Comparison of ENCODE assay signal across 8 cellular contexts in the genomic region with DNA sequence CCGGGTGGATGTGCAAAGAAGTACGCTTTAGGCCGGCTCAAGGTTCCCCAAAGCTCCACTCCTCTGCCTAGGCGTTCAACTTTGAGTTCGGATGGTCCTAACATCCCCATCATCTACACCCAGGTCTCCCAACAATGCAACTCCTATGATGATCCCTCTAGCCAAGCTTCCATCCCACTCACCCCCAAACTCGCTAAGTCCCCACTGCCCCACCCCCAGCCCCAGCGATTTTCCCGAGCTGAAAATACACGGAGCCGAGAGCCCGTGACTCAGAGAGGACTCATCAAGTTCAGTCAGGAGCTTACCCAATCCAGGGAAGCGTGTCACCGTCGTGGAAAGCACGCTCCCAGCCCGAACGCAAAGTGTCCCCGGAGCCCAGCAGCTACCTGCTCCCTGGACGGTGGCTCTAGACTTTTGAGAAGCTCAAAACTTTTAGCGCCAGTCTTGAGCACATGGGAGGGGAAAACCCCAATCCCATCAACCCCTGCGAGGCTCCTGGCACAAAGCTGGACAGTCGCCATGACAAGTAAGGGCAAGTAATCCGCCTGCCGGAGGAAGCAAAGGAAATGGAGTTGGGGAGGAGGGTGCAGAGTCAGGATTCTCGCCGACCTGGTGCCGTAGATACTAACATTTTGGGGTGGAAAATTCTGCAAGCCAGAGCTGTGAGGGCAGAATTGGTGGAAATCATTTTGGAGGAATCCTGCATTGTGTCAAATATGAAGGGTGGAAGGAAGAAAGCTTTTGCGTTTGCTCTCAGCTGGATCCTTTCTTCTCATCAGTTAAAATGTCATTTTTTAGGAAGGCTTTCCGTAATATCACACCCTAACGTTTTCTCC. TPM values are rescaled to one million over a fixed set of nuclear protein-coding genes. Genes with fewer than 3 reads are reported as not detected.
DNase-seq lines count a peak whose midpoint lies in the region; ATAC-seq and TF ChIP-seq lines count a peak whose summit lies in the region.

Gene TP53 (minus strand): TSS at position 419 of the 836 bp plus-strand sequence. CDS start 10,896 bp downstream, outside the sequence.

- H3K4me3 ChIP-seq in GM06990 (replicated peaks; ENCODE audit: low read depth, low read length) (peak within 1 kb of the TSS; percentile 100), lower lobe of right lung (peak within 1 kb of the TSS; percentile 95)

- H3K9me3 Mint-ChIP-seq in activated CD8-positive, alpha-beta T cell treated with anti-CD3 and anti-CD28 coated beads, Interleukin-2, amount 10 ng/mL, durations not matched to agents 7 days and 5 days (ENCODE audit: insufficient read depth), result no peaks in the 10 kb centered on the region

- DNase-seq in GM06990 (ENCODE audit: extremely low read depth, insufficient read length) (peak; percentile 84), HT-29 (ENCODE audit: low spot score) (peak; percentile 88), NK-92 (lab: John Stamatoyannopoulos, UW; ENCODE audit: unreplicated experiment) (peak; percentile 29), lower lobe of right lung (peak; percentile 88)
- peak; percentile 95 for DNase-seq in activated CD8-positive, alpha-beta T cell treated with anti-CD3 and anti-CD28 coated beads, Interleukin-2, amount 10 ng/mL, durations not matched to agents 7 days and 5 days
- peak; percentile 88 for DNase-seq in effector CD4-positive, alpha-beta T cell
- peak; percentile 76 to 82 for DNase-seq in stimulated activated CD4-positive, alpha-beta T cell treated with anti-CD3 and anti-CD28 coated beads, Interleukin-4, amount 100 ng/mL, for 48 hours (ENCODE audit: low read depth in 2 of 2)

- H3K27me3 ChIP-seq in GM06990 (replicated peaks; ENCODE audit: control insufficient read depth, insufficient read depth, low read length), result no peaks in the 10 kb centered on the region
- H3K27me3 ChIP-seq in lower lobe of right lung (ENCODE audit: low read depth), result no peaks in the 10 kb centered on the region

- H3K4me1 Mint-ChIP-seq in activated CD8-positive, alpha-beta T cell treated with anti-CD3 and anti-CD28 coated beads, Interleukin-2, amount 10 ng/mL, durations not matched to agents 7 days and 5 days (ENCODE audit: low read depth), result peaks cover 38% of the 10 kb centered on the region

- TF ChIP-seq CTCF in GM06990 (IDR thresholded peaks at IDR 0.05; ENCODE audit: insufficient read depth, low read length, poor library complexity, severe bottlenecking) (no peak), lower lobe of right lung (IDR thresholded peaks at IDR 0.05) (no peak)

- H3K27ac ChIP-seq in lower lobe of right lung, result peak within 1 kb of the TSS; percentile 96

- intact Hi-C loops in lower lobe of right lung (cut with DNase I), result no loop called here

- CTCF ChIA-PET in activated CD8-positive, alpha-beta T cell treated with anti-CD3 and anti-CD28 coated beads, Interleukin-2, amount 10 ng/mL, durations not matched to agents 7 days and 5 days (lab: Charles Lee), result interaction anchor here (0.6 to 7.2 kb wide), 59 partner anchors 8 to 1059 kb away, joined by 3 to 129 read pairs (median 5); partner anchors contain the start of genes ACAP1, ATP1B2, CD68 and DNAH2

- H3K27me3 Mint-ChIP-seq in activated CD8-positive, alpha-beta T cell treated with anti-CD3 and anti-CD28 coated beads, Interleukin-2, amount 10 ng/mL, durations not matched to agents 7 days and 5 days (ENCODE audit: low read depth), result no peaks in the 10 kb centered on the region

- H3K4me3 Mint-ChIP-seq in activated CD8-positive, alpha-beta T cell treated with anti-CD3 and anti-CD28 coated beads, Interleukin-2, amount 10 ng/mL, durations not matched to agents 7 days and 5 days, result peak within 1 kb of the TSS; percentile 98

- ATAC-seq in activated CD8-positive, alpha-beta T cell treated with anti-CD3 and anti-CD28 coated beads, Interleukin-2, amount 10 ng/mL, durations not matched to agents 7 days and 5 days, result peak; percentile 58
- peak; percentile 84 to 88 for ATAC-seq in lower lobe of right lung
- ATAC-seq in GM21723 (IDR thresholded peaks at IDR 0.05; ENCODE audit: unreplicated experiment), result no peak

- H3K27ac Mint-ChIP-seq in activated CD8-positive, alpha-beta T cell treated with anti-CD3 and anti-CD28 coated beads, Interleukin-2, amount 10 ng/mL, durations not matched to agents 7 days and 5 days, result peak within 1 kb of the TSS; percentile 100

- POLR2A ChIA-PET in activated CD8-positive, alpha-beta T cell treated with anti-CD3 and anti-CD28 coated beads, Interleukin-2, amount 10 ng/mL, durations not matched to agents 7 days and 5 days (lab: Charles Lee), result interaction anchor here (0.6 to 5.3 kb wide), 51 partner anchors 11 to 671 kb away, joined by 3 to 101 read pairs (median 6); partner anchors contain the start of genes ACAP1, ATP1B2, CD68 and CNTROB

- H3K36me3 ChIP-seq in GM06990 (ENCODE audit: control insufficient read depth, insufficient read depth, low read length) (no peaks in the 10 kb centered on the region; the same call in none of the 2 replicates), lower lobe of right lung (no peaks in the 10 kb centered on the region)

- H3K4me1 ChIP-seq in lower lobe of right lung, result peaks cover 31% of the 10 kb centered on the region

- H3K36me3 Mint-ChIP-seq in activated CD8-positive, alpha-beta T cell treated with anti-CD3 and anti-CD28 coated beads, Interleukin-2, amount 10 ng/mL, durations not matched to agents 7 days and 5 days (ENCODE audit: low read depth), result peaks cover 33% of the 10 kb centered on the region

- no peaks in the 10 kb centered on the region for H3K9me3 ChIP-seq in lower lobe of right lung

RNA-seq across cellular contexts. Expression of gene TP53, which starts in this region (rescaled TPM):
- total RNA-seq in HT-29 (2014; rRNA removed; shearing (Covaris generic)), result 57.1 and 61.0 TPM in 2 replicates
- 100 to 1,000 TPM; 131 to 136 TPM for total RNA-seq in activated CD8-positive, alpha-beta T cell treated with anti-CD3 and anti-CD28 coated beads, Interleukin-2, amount 10 ng/mL, durations not matched to agents 7 days and 5 days
- total RNA-seq in lower lobe of right lung, result 34.8 TPM

Comparison
In these comparisons a context has a peak if more than half of its experiments do, and no peak if none do; other contexts are left out.
1. DNase-seq: peak in every context shown above with its lines; median percentile 95 in activated CD8-positive, alpha-beta T cell treated with anti-CD3 and anti-CD28 coated beads, Interleukin-2, amount 10 ng/mL, durations not matched to agents 7 days and 5 days; 88 in HT-29; 88 in effector CD4-positive, alpha-beta T cell; 88 in lower lobe of right lung; 84 in GM06990; 79 in stimulated activated CD4-positive, alpha-beta T cell treated with anti-CD3 and anti-CD28 coated beads, Interleukin-4, amount 100 ng/mL, for 48 hours; 29 in NK-92.